In the genomic region with DNA sequence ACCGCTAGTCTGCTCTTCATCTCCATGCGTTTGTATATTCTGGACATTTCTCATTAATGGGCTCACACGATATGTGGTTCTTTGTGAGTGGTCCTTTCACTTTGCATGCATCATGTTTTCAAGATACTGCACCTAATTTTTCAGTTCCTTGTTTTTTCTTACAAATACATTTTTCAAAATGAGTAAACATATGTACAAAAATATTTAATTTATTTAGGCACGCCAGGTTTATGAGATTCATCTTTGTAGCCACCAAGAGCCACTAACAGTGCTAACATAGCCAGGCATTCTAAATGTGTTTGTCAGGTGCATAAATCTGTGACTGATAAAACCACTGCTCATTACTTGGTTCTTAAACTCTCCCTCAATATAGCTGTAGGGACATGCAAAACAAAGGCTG, we compare ENCODE assay signal across 13 cellular contexts.
DNase-seq lines count a peak whose midpoint lies in the region; ATAC-seq and TF ChIP-seq lines count a peak whose summit lies in the region.
"Had no signal": no experiment of that assay in that cellular context is flagged by ENCODE, and none has a peak within 500 bp of the region (broad histone marks: within the 10 kb centered on the region; RNA-seq: fewer than 3 reads in every experiment).

No MANE protein-coding gene starts in this region.

- H3K9me3 ChIP-seq in sigmoid colon = no peaks in the 10 kb centered on the region
- H3K9me3 ChIP-seq: gastroesophageal sphincter, SJSA1 had no signal

- H3K27me3 Mint-ChIP-seq in stimulated activated memory B cell treated with anti-CD40 and anti-IgM and Interleukin-4, amounts not matched to agents 10 μg/mL and 1 μg/mL and 100 μg/mL, for 72 hours = no peaks in the 10 kb centered on the region
- H3K27me3 Mint-ChIP-seq: activated naive CD4-positive, alpha-beta T cell treated with anti-CD3 and anti-CD28 coated beads, Interleukin-2, amount 50 U/mL, for 24 hours had no signal

- TF ChIP-seq EP300 in sigmoid colon (IDR thresholded peaks at IDR 0.05) = no peak

- H3K27me3 ChIP-seq in sigmoid colon = no peaks in the 10 kb centered on the region
- H3K27me3 ChIP-seq: gastroesophageal sphincter, SJSA1 had no signal

- ATAC-seq in GM19025 (IDR thresholded peaks at IDR 0.05; ENCODE audit: low read depth, unreplicated experiment) (peak; percentile 50), GM21529 (IDR thresholded peaks at IDR 0.05; ENCODE audit: unreplicated experiment) (peak; percentile 74), HG03060 (IDR thresholded peaks at IDR 0.05; ENCODE audit: low read depth, unreplicated experiment) (peak; percentile 75)
- ATAC-seq in stimulated activated memory B cell treated with anti-CD40 and anti-IgM and Interleukin-4, amounts not matched to agents 10 μg/mL and 1 μg/mL and 100 μg/mL, for 72 hours = peak; percentile 71
- ATAC-seq: gastroesophageal sphincter had no signal

- H3K4me3 Mint-ChIP-seq in stimulated activated memory B cell treated with anti-CD40 and anti-IgM and Interleukin-4, amounts not matched to agents 10 μg/mL and 1 μg/mL and 100 μg/mL, for 72 hours = no peak overlapping the region
- H3K4me3 Mint-ChIP-seq: activated naive CD4-positive, alpha-beta T cell treated with anti-CD3 and anti-CD28 coated beads, Interleukin-2, amount 50 U/mL, for 24 hours had no signal

- no peak overlapping the region for H3K27ac ChIP-seq in sigmoid colon
- H3K27ac ChIP-seq: gastroesophageal sphincter, SJSA1 had no signal

- intact Hi-C loops in sigmoid colon (cut with DNase I) = no loop called here

- no peak overlapping the region for H3K4me3 ChIP-seq in sigmoid colon
- H3K4me3 ChIP-seq: gastroesophageal sphincter, SJSA1 had no signal

- peaks cover 13% of the 10 kb centered on the region for H3K4me1 Mint-ChIP-seq in stimulated activated memory B cell treated with anti-CD40 and anti-IgM and Interleukin-4, amounts not matched to agents 10 μg/mL and 1 μg/mL and 100 μg/mL, for 72 hours
- H3K4me1 Mint-ChIP-seq: activated naive CD4-positive, alpha-beta T cell treated with anti-CD3 and anti-CD28 coated beads, Interleukin-2, amount 50 U/mL, for 24 hours had no signal

- H3K9me3 Mint-ChIP-seq in stimulated activated memory B cell treated with anti-CD40 and anti-IgM and Interleukin-4, amounts not matched to agents 10 μg/mL and 1 μg/mL and 100 μg/mL, for 72 hours = no peaks in the 10 kb centered on the region
- H3K9me3 Mint-ChIP-seq: activated naive CD4-positive, alpha-beta T cell treated with anti-CD3 and anti-CD28 coated beads, Interleukin-2, amount 50 U/mL, for 24 hours had no signal

- H3K4me1 ChIP-seq in sigmoid colon = no peaks in the 10 kb centered on the region
- H3K4me1 ChIP-seq: gastroesophageal sphincter, SJSA1 had no signal

- TF ChIP-seq CTCF in sigmoid colon (IDR thresholded peaks at IDR 0.05) = no peak

- no peak overlapping the region for H3K27ac Mint-ChIP-seq in stimulated activated memory B cell treated with anti-CD40 and anti-IgM and Interleukin-4, amounts not matched to agents 10 μg/mL and 1 μg/mL and 100 μg/mL, for 72 hours
- H3K27ac Mint-ChIP-seq: activated naive CD4-positive, alpha-beta T cell treated with anti-CD3 and anti-CD28 coated beads, Interleukin-2, amount 50 U/mL, for 24 hours had no signal

- TF ChIP-seq POLR2A in sigmoid colon (IDR thresholded peaks at IDR 0.05) = no peak

- no peaks in the 10 kb centered on the region for H3K36me3 Mint-ChIP-seq in stimulated activated memory B cell treated with anti-CD40 and anti-IgM and Interleukin-4, amounts not matched to agents 10 μg/mL and 1 μg/mL and 100 μg/mL, for 72 hours

- DNase-seq in amniotic stem cell (lab: John Stamatoyannopoulos, UW) = no peak
- DNase-seq in NK-92 (lab: John Stamatoyannopoulos, UW; ENCODE audit: unreplicated experiment) = no peak
- no peak for DNase-seq in sigmoid colon
- DNase-seq: Kasumi-1, mesenchymal stem cell, NCI-H2081 had no signal

- WGBS in sigmoid colon, 2 donors = 90 to 93% methylated on average over 4 of the region's 4 CpGs

- H3K36me3 ChIP-seq in sigmoid colon = no peaks in the 10 kb centered on the region
- H3K36me3 ChIP-seq: gastroesophageal sphincter, SJSA1 had no signal
